Comparison of ENCODE assay signal across 17 cellular contexts in genomic region chr15:80750591-80750990, GRCh38. TPM values are rescaled to one million over a fixed set of nuclear protein-coding genes. Genes with fewer than 3 reads are reported as not detected.
"Had no signal": no experiment of that assay in that cellular context is flagged by ENCODE, and none has a peak within 500 bp of the region (broad histone marks: within the 10 kb centered on the region; RNA-seq: fewer than 3 reads in every experiment).

No MANE protein-coding gene starts in this region.

- H3K36me3 ChIP-seq: adrenal gland, right lobe of liver had no signal

- H3K9me3 ChIP-seq: adrenal gland, mucosa of descending colon, right lobe of liver, testis had no signal

- DNase-seq: activated CD4-positive, alpha-beta memory T cell treated with anti-CD3 and anti-CD28 coated beads for 36 hours; activated CD4-positive, alpha-beta T cell treated with anti-CD3 and anti-CD28 coated beads for 36 hours; activated CD8-positive, alpha-beta memory T cell treated with anti-CD3 and anti-CD28 coated beads, Interleukin-2, amount 10 ng/mL, durations not matched to agents 7 days and 5 days; activated effector memory CD4-positive, alpha-beta T cell treated with Interleukin-2 at 50 U/mL for 16 hours; activated naive CD4-positive, alpha-beta T cell treated with anti-CD3 and anti-CD28 coated beads, Interleukin-2, amount 50 U/mL, for 16 hours; activated T-cell treated with anti-CD3 and anti-CD28 coated beads, Interleukin-2, amount 50 U/mL, for 24 hours; adrenal gland; left colon; mucosa of descending colon; naive thymus-derived CD4-positive, alpha-beta T cell; right lobe of liver; T-helper 1 cell; T1000; testis had no signal

- H3K9me3 Mint-ChIP-seq: activated CD4-positive, alpha-beta memory T cell treated with anti-CD3 and anti-CD28 coated beads for 36 hours; activated T-cell treated with anti-CD3 and anti-CD28 coated beads, Interleukin-2, amount 50 U/mL, for 24 hours had no signal

- H3K36me3 Mint-ChIP-seq: activated CD8-positive, alpha-beta memory T cell treated with anti-CD3 and anti-CD28 coated beads, Interleukin-2, amount 10 ng/mL, durations not matched to agents 7 days and 5 days had no signal

- H3K4me1 Mint-ChIP-seq: activated CD4-positive, alpha-beta T cell treated with anti-CD3 and anti-CD28 coated beads for 36 hours had no signal

- H3K27me3 Mint-ChIP-seq: activated CD4-positive, alpha-beta memory T cell treated with anti-CD3 and anti-CD28 coated beads for 36 hours; activated CD4-positive, alpha-beta T cell treated with anti-CD3 and anti-CD28 coated beads for 36 hours; activated CD8-positive, alpha-beta memory T cell treated with anti-CD3 and anti-CD28 coated beads, Interleukin-2, amount 10 ng/mL, durations not matched to agents 7 days and 5 days; activated T-cell treated with anti-CD3 and anti-CD28 coated beads, Interleukin-2, amount 50 U/mL, for 24 hours; progenitor cell of endocrine pancreas; stimulated activated naive CD8-positive, alpha-beta T cell treated with anti-CD3 and anti-CD28 coated beads, Interleukin-15, Interleukin-2, amounts not matched to agents 100 ng/mL and 50 ng/mL, for 24 hours had no signal

- ATAC-seq: activated CD4-positive, alpha-beta T cell treated with anti-CD3 and anti-CD28 coated beads for 36 hours; activated CD8-positive, alpha-beta memory T cell treated with anti-CD3 and anti-CD28 coated beads, Interleukin-2, amount 10 ng/mL, durations not matched to agents 7 days and 5 days; left colon; mucosa of descending colon; naive thymus-derived CD4-positive, alpha-beta T cell; right lobe of liver had no signal

- H3K4me3 ChIP-seq: adrenal gland, mucosa of descending colon, right lobe of liver, SK-N-MC, testis had no signal

- H3K4me3 Mint-ChIP-seq: activated CD4-positive, alpha-beta memory T cell treated with anti-CD3 and anti-CD28 coated beads for 36 hours; activated CD4-positive, alpha-beta T cell treated with anti-CD3 and anti-CD28 coated beads for 36 hours; activated CD8-positive, alpha-beta memory T cell treated with anti-CD3 and anti-CD28 coated beads, Interleukin-2, amount 10 ng/mL, durations not matched to agents 7 days and 5 days; activated T-cell treated with anti-CD3 and anti-CD28 coated beads, Interleukin-2, amount 50 U/mL, for 24 hours; naive thymus-derived CD4-positive, alpha-beta T cell; stimulated activated naive CD8-positive, alpha-beta T cell treated with anti-CD3 and anti-CD28 coated beads, Interleukin-15, Interleukin-2, amounts not matched to agents 100 ng/mL and 50 ng/mL, for 24 hours had no signal

- H3K27me3 ChIP-seq: adrenal gland, right lobe of liver, testis had no signal

- H3K4me1 ChIP-seq: adrenal gland, right lobe of liver, testis had no signal

- H3K27ac ChIP-seq: adrenal gland, right lobe of liver, SK-N-MC, testis had no signal

- H3K27ac Mint-ChIP-seq: activated CD4-positive, alpha-beta memory T cell treated with anti-CD3 and anti-CD28 coated beads for 36 hours; activated CD4-positive, alpha-beta T cell treated with anti-CD3 and anti-CD28 coated beads for 36 hours; activated CD8-positive, alpha-beta memory T cell treated with anti-CD3 and anti-CD28 coated beads, Interleukin-2, amount 10 ng/mL, durations not matched to agents 7 days and 5 days; activated T-cell treated with anti-CD3 and anti-CD28 coated beads, Interleukin-2, amount 50 U/mL, for 24 hours; naive thymus-derived CD4-positive, alpha-beta T cell; progenitor cell of endocrine pancreas; stimulated activated naive CD8-positive, alpha-beta T cell treated with anti-CD3 and anti-CD28 coated beads, Interleukin-15, Interleukin-2, amounts not matched to agents 100 ng/mL and 50 ng/mL, for 24 hours had no signal

RNA-seq across cellular contexts. Expression of gene CEMIP, which starts 28.6 kb away (rescaled TPM):
- total RNA-seq: activated CD8-positive, alpha-beta memory T cell treated with anti-CD3 and anti-CD28 coated beads, Interleukin-2, amount 10 ng/mL, durations not matched to agents 7 days and 5 days; naive thymus-derived CD4-positive, alpha-beta T cell had no signal
